In the genomic region with DNA sequence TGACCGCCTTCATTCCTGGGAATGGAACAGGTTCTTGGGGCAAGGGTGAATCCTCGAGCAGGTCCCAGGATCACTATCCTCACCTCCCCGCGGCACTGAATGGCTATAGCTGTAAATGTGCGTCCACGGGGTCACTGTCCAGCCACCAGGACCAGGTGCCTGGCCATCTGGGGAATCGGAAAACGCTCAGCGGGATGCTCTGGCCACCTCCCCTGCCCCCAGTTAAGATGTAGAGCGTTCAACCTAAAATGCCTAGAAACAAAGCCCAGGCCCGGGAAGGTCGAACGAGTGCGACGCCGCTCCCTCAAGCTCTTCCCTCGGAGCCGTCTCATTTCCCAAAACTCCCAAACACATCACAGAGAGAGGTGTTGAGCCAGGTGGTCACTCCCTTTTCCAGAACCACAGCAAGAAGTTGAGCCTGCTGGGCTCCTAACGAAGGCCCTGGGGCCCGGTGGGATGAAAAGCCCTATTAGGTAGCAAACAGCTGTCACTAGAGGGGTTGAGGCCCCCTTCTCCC, we compare ENCODE assay signal across 8 cellular contexts. TPM values are rescaled to one million over a fixed set of nuclear protein-coding genes. Genes with fewer than 3 reads are reported as not detected.
A peak's percentile ranks its signal among the peaks of the same experiment; 100 is the strongest.
DNase-seq lines count a peak whose midpoint lies in the region; ATAC-seq and TF ChIP-seq lines count a peak whose summit lies in the region.

No MANE protein-coding gene starts in this region.

- no peaks in the 10 kb centered on the region for H3K36me3 ChIP-seq in prostate gland

- no peak for ATAC-seq in activated B cell treated with CpG ODN at 0.5 μM for 24 hours (ENCODE audit: low read depth)
- no peak for ATAC-seq in HG02642 (IDR thresholded peaks at IDR 0.05; ENCODE audit: poor library complexity, unreplicated experiment)
- no peak for ATAC-seq in HG03460 (IDR thresholded peaks at IDR 0.05; ENCODE audit: unreplicated experiment)

- no peaks in the 10 kb centered on the region for H3K9me3 ChIP-seq in prostate gland

- H3K4me1 Mint-ChIP-seq in activated B cell treated with CpG ODN at 0.5 μM for 24 hours (peaks cover 58% of the 10 kb centered on the region), glutamatergic neuron (ENCODE audit: low read depth, unreplicated experiment) (peaks cover 28% of the 10 kb centered on the region)

- H3K27me3 Mint-ChIP-seq in activated B cell treated with CpG ODN at 0.5 μM for 24 hours (no peaks in the 10 kb centered on the region), glutamatergic neuron (ENCODE audit: unreplicated experiment) (peaks cover 13% of the 10 kb centered on the region)

- TF ChIP-seq POLR2A in prostate gland (IDR thresholded peaks at IDR 0.05) = no peak

- peak overlapping the region; percentile 92 to 98 for H3K27ac ChIP-seq in prostate gland

- TF ChIP-seq CTCF in GM12864 (IDR thresholded peaks at IDR 0.05; ENCODE audit: low read depth, low read length, missing control alignments) (no peak), activated B cell treated with CpG ODN at 0.5 μM for 24 hours (IDR thresholded peaks at IDR 0.05) (no peak), glutamatergic neuron (IDR thresholded peaks at IDR 0.05; ENCODE audit: partially characterized antibody, unreplicated experiment) (no peak), prostate gland (IDR thresholded peaks at IDR 0.05) (no peak)

- H3K4me3 ChIP-seq in GM12864 (ENCODE audit: low read depth, low read length) = peak overlapping the region; percentile 84
- H3K4me3 ChIP-seq in prostate gland = peak overlapping the region; percentile 91 to 92

- no peaks in the 10 kb centered on the region for H3K9me3 Mint-ChIP-seq in activated B cell treated with CpG ODN at 0.5 μM for 24 hours
- H3K9me3 Mint-ChIP-seq in glutamatergic neuron (ENCODE audit: unreplicated experiment) = peaks cover 36% of the 10 kb centered on the region

- H3K4me3 Mint-ChIP-seq in activated B cell treated with CpG ODN at 0.5 μM for 24 hours (peak overlapping the region; percentile 95), glutamatergic neuron (ENCODE audit: unreplicated experiment) (peak overlapping the region; percentile 96)

- peak overlapping the region; percentile 96 for H3K27ac Mint-ChIP-seq in activated B cell treated with CpG ODN at 0.5 μM for 24 hours
- H3K27ac Mint-ChIP-seq in glutamatergic neuron (ENCODE audit: unreplicated experiment) = peak overlapping the region; percentile 97

- POLR2A ChIA-PET in activated B cell treated with CpG ODN at 0.5 μM for 24 hours (lab: Charles Lee) = interaction anchor here (0.8 to 6.3 kb wide), 13 partner anchors 8 to 1185 kb away, joined by 3 to 536 read pairs (median 4); a partner anchor contains a TSS

- H3K4me1 ChIP-seq in prostate gland (replicated peaks) = peaks cover 19% of the 10 kb centered on the region

- no peaks in the 10 kb centered on the region for H3K27me3 ChIP-seq in prostate gland (replicated peaks; ENCODE audit: insufficient read depth)

- intact Hi-C loops in activated B cell treated with CpG ODN at 0.5 μM for 24 hours (cut with micrococcal nuclease) (loop anchor here (1.0 to 2.0 kb wide), 5 partner anchors 20 to 247 kb away; a partner anchor contains a TSS), prostate gland (cut with DNase I) (loop anchor here (2.0 kb wide), 1 partner anchor 25 kb away; a partner anchor contains a TSS)

- CTCF ChIA-PET in activated B cell treated with CpG ODN at 0.5 μM for 24 hours (lab: Charles Lee) = interaction anchor here (1.3 to 4.1 kb wide), 4 partner anchors 17 to 72 kb away, joined by 3 to 52 read pairs (median 13); a partner anchor contains a TSS

- peaks cover 41% of the 10 kb centered on the region for H3K36me3 Mint-ChIP-seq in activated B cell treated with CpG ODN at 0.5 μM for 24 hours (ENCODE audit: low read depth)
- peaks cover 19% of the 10 kb centered on the region for H3K36me3 Mint-ChIP-seq in glutamatergic neuron (ENCODE audit: unreplicated experiment)

- 2% methylated on average over 20 of the region's 20 CpGs for WGBS in prostate gland

- no peak for DNase-seq in GM12864 (ENCODE audit: low read depth)
- no peak for DNase-seq in activated B cell treated with CpG ODN at 0.5 μM for 24 hours
- peak; percentile 11 for DNase-seq in glutamatergic neuron
- no peak for DNase-seq in prostate gland (ENCODE audit: low spot score)
- DNase-seq in NCI-H1436 treated with DMSO at 0.1 percent for 48 hours (lab: John Stamatoyannopoulos, UW) = no peak
- no peak for DNase-seq in cerebellar nuclear complex (lab: John Stamatoyannopoulos, UW)

RNA-seq across cellular contexts. Expression of a gene that starts 0.8 kb away (rescaled TPM):
- total RNA-seq in activated B cell treated with CpG ODN at 0.5 μM for 24 hours (55.2 and 61.8 TPM in 2 replicates), glutamatergic neuron (ENCODE audit: unreplicated experiment) (67.1 TPM), prostate gland (10 to 100 TPM; 25.5 to 68.4 TPM)

RNA-seq across cellular contexts. Expression of a gene that starts 17.5 kb away (rescaled TPM):
- total RNA-seq in activated B cell treated with CpG ODN at 0.5 μM for 24 hours (70.0 and 71.0 TPM in 2 replicates), glutamatergic neuron (ENCODE audit: unreplicated experiment) (20.9 TPM), prostate gland (10 to 100 TPM; 36.9 to 94.7 TPM)

RNA-seq across cellular contexts. Expression of a gene that starts 25.6 kb away (rescaled TPM):
- 11.5 and 11.8 TPM in 2 replicates for total RNA-seq in activated B cell treated with CpG ODN at 0.5 μM for 24 hours
- 2.8 TPM for total RNA-seq in glutamatergic neuron (ENCODE audit: unreplicated experiment)
- 10 to 100 TPM; 18.4 to 18.6 TPM for total RNA-seq in prostate gland

RNA-seq across cellular contexts. Expression of a gene that starts 28.0 kb away (rescaled TPM):
- 33.4 and 40.4 TPM in 2 replicates for total RNA-seq in activated B cell treated with CpG ODN at 0.5 μM for 24 hours
- 9.0 TPM for total RNA-seq in glutamatergic neuron (ENCODE audit: unreplicated experiment)
- total RNA-seq in prostate gland = 10 to 100 TPM; 22.7 to 31.4 TPM

RNA-seq across cellular contexts. Expression of a gene that starts 39.5 kb away (rescaled TPM):
- total RNA-seq in activated B cell treated with CpG ODN at 0.5 μM for 24 hours (1.6 TPM in 2 replicates), glutamatergic neuron (ENCODE audit: unreplicated experiment) (1.5 TPM), prostate gland (1 to 10 TPM; 3.3 to 4.6 TPM)
